Comparison of ENCODE assay signal across 23 cellular contexts in genomic region chr7:723541-723940, GRCh38.
"Had no signal": no experiment of that assay in that cellular context is flagged by ENCODE, and none has a peak within 500 bp of the region (broad histone marks: within the 10 kb centered on the region; RNA-seq: fewer than 3 reads in every experiment).

No MANE protein-coding gene starts in this region.

- DNase-seq: effector memory CD8-positive, alpha-beta T cell; esophagus squamous epithelium; foreskin fibroblast; glutamatergic neuron; immature natural killer cell; left cardiac atrium; left ventricle myocardium inferior; natural killer cell; nucleus accumbens; right cardiac atrium; stimulated activated CD4-positive, alpha-beta T cell treated with anti-CD3 and anti-CD28 coated beads, Interleukin-4, amount 100 ng/mL, for 1 hour; stimulated activated CD8-positive, alpha-beta memory T cell treated with anti-CD3 and anti-CD28 coated beads, Interleukin-4, amount 100 ng/mL, for 48 hours; tibial artery; upper lobe of right lung had no signal

- H3K27ac ChIP-seq: esophagus squamous epithelium, gastroesophageal sphincter, left ventricle myocardium inferior, lower lobe of right lung, ovary, tibial artery, upper lobe of right lung had no signal

- H3K4me3 ChIP-seq: esophagus squamous epithelium, gastroesophageal sphincter, left ventricle myocardium inferior, lower lobe of right lung, ovary, tibial artery, upper lobe of right lung had no signal

- H3K27me3 Mint-ChIP-seq: dendritic cell treated with granulocyte-macrophage colony-stimulating factor and Interleukin-4, amounts not matched to agents 40 ng/mL and 50 ng/mL, for 4 days; effector memory CD8-positive, alpha-beta T cell; memory B cell; progenitor cell of endocrine pancreas; stimulated activated naive CD8-positive, alpha-beta T cell treated with anti-CD3 and anti-CD28 coated beads, Interleukin-15, Interleukin-2, amounts not matched to agents 100 ng/mL and 50 ng/mL, for 24 hours had no signal

- H3K27me3 ChIP-seq: esophagus squamous epithelium, gastroesophageal sphincter, ovary, tibial artery, upper lobe of right lung had no signal

- H3K36me3 Mint-ChIP-seq: natural killer cell had no signal

- H3K4me3 Mint-ChIP-seq: dendritic cell treated with granulocyte-macrophage colony-stimulating factor and Interleukin-4, amounts not matched to agents 40 ng/mL and 50 ng/mL, for 4 days; effector memory CD8-positive, alpha-beta T cell; memory B cell; mesothelial cell of epicardium; natural killer cell; stimulated activated effector memory CD8-positive, alpha-beta T cell treated with anti-CD3 and anti-CD28 coated beads, Interleukin-12 subunit alpha, Interleukin-12 subunit beta, amount 100 ng/mL, for 72 hours; stimulated activated naive CD8-positive, alpha-beta T cell treated with anti-CD3 and anti-CD28 coated beads, Interleukin-15, Interleukin-2, amounts not matched to agents 100 ng/mL and 50 ng/mL, for 24 hours had no signal

- H3K36me3 ChIP-seq: gastroesophageal sphincter, left ventricle myocardium inferior, lower lobe of right lung, ovary, tibial artery, upper lobe of right lung had no signal

- ATAC-seq: effector memory CD8-positive, alpha-beta T cell; gastroesophageal sphincter; left cardiac atrium; lower lobe of right lung; natural killer cell; right cardiac atrium; stimulated activated effector memory CD8-positive, alpha-beta T cell treated with anti-CD3 and anti-CD28 coated beads, Interleukin-12 subunit alpha, Interleukin-12 subunit beta, amount 100 ng/mL, for 72 hours had no signal

- H3K9me3 Mint-ChIP-seq: natural killer cell had no signal

- H3K9me3 ChIP-seq: gastroesophageal sphincter, lower lobe of right lung, ovary, tibial artery, upper lobe of right lung had no signal

- H3K27ac Mint-ChIP-seq: dendritic cell treated with granulocyte-macrophage colony-stimulating factor and Interleukin-4, amounts not matched to agents 40 ng/mL and 50 ng/mL, for 4 days; effector memory CD8-positive, alpha-beta T cell; immature natural killer cell; memory B cell; mesothelial cell of epicardium; natural killer cell; stimulated activated effector memory CD8-positive, alpha-beta T cell treated with anti-CD3 and anti-CD28 coated beads, Interleukin-12 subunit alpha, Interleukin-12 subunit beta, amount 100 ng/mL, for 72 hours; stimulated activated naive CD8-positive, alpha-beta T cell treated with anti-CD3 and anti-CD28 coated beads, Interleukin-15, Interleukin-2, amounts not matched to agents 100 ng/mL and 50 ng/mL, for 24 hours had no signal
